ENCODE assay signal across 20 cellular contexts in the genomic region with DNA sequence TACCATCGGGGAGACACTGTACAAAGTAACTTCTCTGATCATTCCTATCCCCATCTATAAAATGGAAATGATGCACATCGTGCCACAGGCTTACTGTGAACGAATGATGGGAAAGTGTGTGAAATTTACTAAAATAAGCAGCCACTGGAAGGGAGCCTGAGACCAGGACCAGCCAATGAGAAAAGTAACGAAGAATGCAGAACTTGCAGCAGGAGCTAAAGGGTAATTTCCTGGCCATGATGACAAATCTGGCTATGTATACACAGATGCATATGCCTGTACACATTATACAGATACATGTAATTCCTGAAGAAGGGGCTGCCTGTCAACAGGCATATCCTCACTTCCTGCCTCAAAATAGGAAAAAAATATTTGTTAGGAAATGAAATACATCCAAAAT.
"Had no signal": no experiment of that assay in that cellular context is flagged by ENCODE, and none has a peak within 500 bp of the region (broad histone marks: within the 10 kb centered on the region; RNA-seq: fewer than 3 reads in every experiment).

No MANE protein-coding gene starts in this region.

- DNase-seq: Karpas-422, KG1, MG63, NCI-H1092 treated with DMSO at 0.1 percent for 48 hours, NCI-H1436, NCI-H187, NCI-H2029, NCI-H2081 treated with DMSO at 0.1 percent for 48 hours, NCI-H2171, NCI-H226, NCI-H446, NCI-H510A, NCI-H524 treated with DMSO at 0.1 percent for 48 hours, NCI-H69, NCI-H774, SHP77 had no signal

- H3K9me3 ChIP-seq: MG63 had no signal

- H3K36me3 ChIP-seq: MG63 had no signal

- FAIRE-seq: HTR-8/SVneo had no signal

- H3K27me3 ChIP-seq: MG63 had no signal

- H3K27ac ChIP-seq: HL-60, RWPE1 had no signal

- ATAC-seq: Panc1 had no signal

- H3K4me3 ChIP-seq: MG63 had no signal
